In the genomic region with DNA sequence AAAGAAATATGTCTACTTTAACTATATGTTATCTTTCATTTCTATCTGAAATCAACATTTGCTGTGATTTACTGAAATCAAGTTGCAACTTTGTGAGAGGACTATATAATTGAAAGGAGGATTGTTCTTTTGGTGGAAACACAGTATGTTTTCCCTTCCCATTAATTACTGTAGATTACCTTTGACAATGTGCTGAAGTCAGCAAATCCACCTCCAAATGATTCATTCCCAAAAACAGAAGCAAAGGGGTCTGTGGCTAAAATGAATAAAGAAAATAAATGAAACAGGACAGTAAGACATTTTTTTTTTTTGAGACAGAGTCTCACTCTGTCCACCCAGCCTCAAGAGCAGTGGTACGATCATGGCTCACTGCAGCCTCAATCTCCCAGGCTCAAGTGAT, we compare ENCODE assay signal across 3 cellular contexts.
TF ChIP-seq lines count a peak whose summit lies in the region.

No MANE protein-coding gene starts in this region.

TF ChIP-seq in A549, 52 proteins besides CTCF, POLR2A, EP300 and RAD21:
- TF ChIP-seq MAFK (IDR thresholded peaks at IDR 0.05; ENCODE audit: partially characterized antibody) (peak; percentile 87), ZSCAN20 (CRISPR knock-in tag; IDR thresholded peaks at IDR 0.05) (no peak)
TF ChIP-seq in A549: peak in this region for 1.

TF ChIP-seq in K562, 482 proteins besides CTCF, POLR2A, EP300 and RAD21:
- peak; percentile 86 for TF ChIP-seq ZNF316 (IDR thresholded peaks at IDR 0.05)
- TF ChIP-seq, protein P1, sequence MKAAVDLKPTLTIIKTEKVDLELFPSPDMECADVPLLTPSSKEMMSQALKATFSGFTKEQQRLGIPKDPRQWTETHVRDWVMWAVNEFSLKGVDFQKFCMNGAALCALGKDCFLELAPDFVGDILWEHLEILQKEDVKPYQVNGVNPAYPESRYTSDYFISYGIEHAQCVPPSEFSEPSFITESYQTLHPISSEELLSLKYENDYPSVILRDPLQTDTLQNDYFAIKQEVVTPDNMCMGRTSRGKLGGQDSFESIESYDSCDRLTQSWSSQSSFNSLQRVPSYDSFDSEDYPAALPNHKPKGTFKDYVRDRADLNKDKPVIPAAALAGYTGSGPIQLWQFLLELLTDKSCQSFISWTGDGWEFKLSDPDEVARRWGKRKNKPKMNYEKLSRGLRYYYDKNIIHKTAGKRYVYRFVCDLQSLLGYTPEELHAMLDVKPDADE (conservative IDR thresholded peaks at IDR 0.05; ENCODE audit: control insufficient read depth, low read depth, low read length), result no peak
- no peak for TF ChIP-seq POU5F1 (IDR thresholded peaks at IDR 0.05; ENCODE audit: borderline replicate concordance, low read depth, low read length, partially characterized antibody)
- TF ChIP-seq MAFK (IDR thresholded peaks at IDR 0.05; ENCODE audit: low read length), result peak; percentile 88
- TF ChIP-seq MAFG (tag; conservative IDR thresholded peaks at IDR 0.05), result peak; percentile 73
- no peak for TF ChIP-seq SOX6 (IDR thresholded peaks at IDR 0.05)
- peak; percentile 91 for TF ChIP-seq MAFF (IDR thresholded peaks at IDR 0.05; ENCODE audit: low read length)
- TF ChIP-seq C11orf30 (IDR thresholded peaks at IDR 0.05; ENCODE audit: low read depth), result peak; percentile 71

TF ChIP-seq in H1, 55 proteins besides CTCF, POLR2A, EP300 and RAD21:
- peak; percentile 67; the same call in 1 of the 2 replicates for TF ChIP-seq MAFK (IDR thresholded peaks at IDR 0.05; ENCODE audit: low read depth, low read length)
- no peak for TF ChIP-seq POLR2AphosphoS5 (IDR thresholded peaks at IDR 0.05; ENCODE audit: low read depth, low read length)
- TF ChIP-seq BRCA1 (IDR thresholded peaks at IDR 0.05; ENCODE audit: low read depth, low read length), result no peak
- TF ChIP-seq SIRT6 (IDR thresholded peaks at IDR 0.05; ENCODE audit: low read length), result no peak
- no peak for TF ChIP-seq RBBP5 (IDR thresholded peaks at IDR 0.05; ENCODE audit: borderline replicate concordance, low read depth, low read length)
- TF ChIP-seq KDM5A (IDR thresholded peaks at IDR 0.05; ENCODE audit: low read length), result no peak
- TF ChIP-seq GABPA (IDR thresholded peaks at IDR 0.05; ENCODE audit: borderline replicate concordance, insufficient read depth, low read length), result no peak
- TF ChIP-seq, protein P2, sequence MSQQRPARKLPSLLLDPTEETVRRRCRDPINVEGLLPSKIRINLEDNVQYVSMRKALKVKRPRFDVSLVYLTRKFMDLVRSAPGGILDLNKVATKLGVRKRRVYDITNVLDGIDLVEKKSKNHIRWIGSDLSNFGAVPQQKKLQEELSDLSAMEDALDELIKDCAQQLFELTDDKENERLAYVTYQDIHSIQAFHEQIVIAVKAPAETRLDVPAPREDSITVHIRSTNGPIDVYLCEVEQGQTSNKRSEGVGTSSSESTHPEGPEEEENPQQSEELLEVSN (IDR thresholded peaks at IDR 0.05), result no peak
- no peak for TF ChIP-seq POU5F1 (IDR thresholded peaks at IDR 0.05; ENCODE audit: low read depth, low read length)
